1 cellular context compared by ENCODE assay signal in genomic region chr5:88889165-88890069, GRCh38.
TF ChIP-seq lines count a peak whose summit lies in the region.

No MANE protein-coding gene starts in this region.

TF ChIP-seq in K562, 482 proteins besides CTCF, POLR2A, EP300 and RAD21 (continued from another document):
- TF ChIP-seq SOX6 (IDR thresholded peaks at IDR 0.05) (no peak), MXI1 (IDR thresholded peaks at IDR 0.05; ENCODE audit: low read depth, low read length) (no peak), ZNF121 (CRISPR knock-in tag; conservative IDR thresholded peaks at IDR 0.05) (no peak), ZNF695 (CRISPR knock-in tag; IDR thresholded peaks at IDR 0.05) (0 out of 2 replicates have a peak, but pooled peaks have one; percentile 34), POLR2G (IDR thresholded peaks at IDR 0.05; ENCODE audit: low read depth, low read length) (peak; percentile 42; the same call in 1 of the 2 replicates), ATF3 (IDR thresholded peaks at IDR 0.05) (no peak), ATF3 (CRISPR knock-in tag; conservative IDR thresholded peaks at IDR 0.05) (no peak), PCBP1 (IDR thresholded peaks at IDR 0.05; ENCODE audit: low read depth, low read length, poor library complexity, severe bottlenecking) (peak; percentile 36), ASH1L (IDR thresholded peaks at IDR 0.05; ENCODE audit: borderline replicate concordance, low read depth, partially characterized antibody) (no peak), ZNF12 (CRISPR knock-in tag; IDR thresholded peaks at IDR 0.05) (no peak), YY1 (IDR thresholded peaks at IDR 0.05; ENCODE audit: borderline replicate concordance in 1 of 3, control insufficient read depth in 1 of 3, extremely low read depth in 1 of 3, insufficient read depth in 3 of 3, insufficient read length in 1 of 3, insufficient replicate concordance in 2 of 3, low read depth in 1 of 3, low read length in 2 of 3) (no peak), MAX (CRISPR knock-in tag; IDR thresholded peaks at IDR 0.05) (peak; percentile 74), EP400 (IDR thresholded peaks at IDR 0.05) (no peak), PRMT5 (CRISPR knock-in tag; IDR thresholded peaks at IDR 0.05) (no peak), THRAP3 (IDR thresholded peaks at IDR 0.05; ENCODE audit: borderline replicate concordance) (no peak)
- TF ChIP-seq, protein P1, sequence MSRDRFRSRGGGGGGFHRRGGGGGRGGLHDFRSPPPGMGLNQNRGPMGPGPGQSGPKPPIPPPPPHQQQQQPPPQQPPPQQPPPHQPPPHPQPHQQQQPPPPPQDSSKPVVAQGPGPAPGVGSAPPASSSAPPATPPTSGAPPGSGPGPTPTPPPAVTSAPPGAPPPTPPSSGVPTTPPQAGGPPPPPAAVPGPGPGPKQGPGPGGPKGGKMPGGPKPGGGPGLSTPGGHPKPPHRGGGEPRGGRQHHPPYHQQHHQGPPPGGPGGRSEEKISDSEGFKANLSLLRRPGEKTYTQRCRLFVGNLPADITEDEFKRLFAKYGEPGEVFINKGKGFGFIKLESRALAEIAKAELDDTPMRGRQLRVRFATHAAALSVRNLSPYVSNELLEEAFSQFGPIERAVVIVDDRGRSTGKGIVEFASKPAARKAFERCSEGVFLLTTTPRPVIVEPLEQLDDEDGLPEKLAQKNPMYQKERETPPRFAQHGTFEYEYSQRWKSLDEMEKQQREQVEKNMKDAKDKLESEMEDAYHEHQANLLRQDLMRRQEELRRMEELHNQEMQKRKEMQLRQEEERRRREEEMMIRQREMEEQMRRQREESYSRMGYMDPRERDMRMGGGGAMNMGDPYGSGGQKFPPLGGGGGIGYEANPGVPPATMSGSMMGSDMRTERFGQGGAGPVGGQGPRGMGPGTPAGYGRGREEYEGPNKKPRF (IDR thresholded peaks at IDR 0.05; ENCODE audit: low read depth, low read length), result no peak
- TF ChIP-seq, protein P2, sequence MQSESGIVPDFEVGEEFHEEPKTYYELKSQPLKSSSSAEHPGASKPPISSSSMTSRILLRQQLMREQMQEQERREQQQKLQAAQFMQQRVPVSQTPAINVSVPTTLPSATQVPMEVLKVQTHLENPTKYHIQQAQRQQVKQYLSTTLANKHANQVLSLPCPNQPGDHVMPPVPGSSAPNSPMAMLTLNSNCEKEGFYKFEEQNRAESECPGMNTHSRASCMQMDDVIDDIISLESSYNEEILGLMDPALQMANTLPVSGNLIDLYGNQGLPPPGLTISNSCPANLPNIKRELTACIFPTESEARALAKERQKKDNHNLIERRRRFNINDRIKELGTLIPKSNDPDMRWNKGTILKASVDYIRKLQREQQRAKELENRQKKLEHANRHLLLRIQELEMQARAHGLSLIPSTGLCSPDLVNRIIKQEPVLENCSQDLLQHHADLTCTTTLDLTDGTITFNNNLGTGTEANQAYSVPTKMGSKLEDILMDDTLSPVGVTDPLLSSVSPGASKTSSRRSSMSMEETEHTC (IDR thresholded peaks at IDR 0.05), result no peak
- TF ChIP-seq, protein P3, sequence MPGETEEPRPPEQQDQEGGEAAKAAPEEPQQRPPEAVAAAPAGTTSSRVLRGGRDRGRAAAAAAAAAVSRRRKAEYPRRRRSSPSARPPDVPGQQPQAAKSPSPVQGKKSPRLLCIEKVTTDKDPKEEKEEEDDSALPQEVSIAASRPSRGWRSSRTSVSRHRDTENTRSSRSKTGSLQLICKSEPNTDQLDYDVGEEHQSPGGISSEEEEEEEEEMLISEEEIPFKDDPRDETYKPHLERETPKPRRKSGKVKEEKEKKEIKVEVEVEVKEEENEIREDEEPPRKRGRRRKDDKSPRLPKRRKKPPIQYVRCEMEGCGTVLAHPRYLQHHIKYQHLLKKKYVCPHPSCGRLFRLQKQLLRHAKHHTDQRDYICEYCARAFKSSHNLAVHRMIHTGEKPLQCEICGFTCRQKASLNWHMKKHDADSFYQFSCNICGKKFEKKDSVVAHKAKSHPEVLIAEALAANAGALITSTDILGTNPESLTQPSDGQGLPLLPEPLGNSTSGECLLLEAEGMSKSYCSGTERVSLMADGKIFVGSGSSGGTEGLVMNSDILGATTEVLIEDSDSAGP (CRISPR knock-in tag; IDR thresholded peaks at IDR 0.05), result no peak
